In the genomic region with DNA sequence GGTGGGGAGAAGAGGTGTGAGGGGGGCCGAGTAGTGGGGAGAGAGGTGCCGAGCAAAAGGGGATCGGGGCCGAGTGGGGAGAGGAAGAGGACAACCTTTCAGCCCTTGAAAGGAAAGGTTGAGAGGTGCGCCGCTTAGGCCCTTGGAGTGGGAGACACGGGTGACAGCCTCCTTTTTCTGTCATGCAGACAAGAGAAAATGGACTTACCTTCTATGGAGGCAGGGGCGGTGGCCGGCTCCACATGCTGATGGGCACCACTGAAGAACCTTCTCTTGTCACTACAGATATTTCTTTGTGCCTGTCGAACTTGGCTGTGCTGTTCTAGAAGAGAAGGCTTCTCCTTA, we compare ENCODE assay signal across 8 cellular contexts. TPM values are rescaled to one million over a fixed set of nuclear protein-coding genes. Genes with fewer than 3 reads are reported as not detected.
DNase-seq lines count a peak whose midpoint lies in the region; ATAC-seq and TF ChIP-seq lines count a peak whose summit lies in the region.

No MANE protein-coding gene starts in this region.

- H3K9me3 Mint-ChIP-seq in Calu3 (ENCODE audit: low read depth, unreplicated experiment) (no peaks in the 10 kb centered on the region), progenitor cell of endocrine pancreas (ENCODE audit: low read depth) (no peaks in the 10 kb centered on the region)

- H3K4me3 Mint-ChIP-seq in Calu3 (ENCODE audit: low read depth, unreplicated experiment), result peak overlapping the region; percentile 96
- peak overlapping the region; percentile 100 for H3K4me3 Mint-ChIP-seq in progenitor cell of endocrine pancreas (ENCODE audit: low read depth)

- H3K36me3 Mint-ChIP-seq in Calu3 (ENCODE audit: insufficient read depth, unreplicated experiment) (peaks cover 38% of the 10 kb centered on the region), progenitor cell of endocrine pancreas (ENCODE audit: insufficient read depth) (peaks cover 1% of the 10 kb centered on the region)

- ATAC-seq in HG03342 (IDR thresholded peaks at IDR 0.05; ENCODE audit: unreplicated experiment) (peak; percentile 2), HG03045 (IDR thresholded peaks at IDR 0.05; ENCODE audit: unreplicated experiment) (no peak)

- H3K27me3 Mint-ChIP-seq in Calu3 (ENCODE audit: unreplicated experiment) (no peaks in the 10 kb centered on the region), progenitor cell of endocrine pancreas (no peaks in the 10 kb centered on the region)

- H3K27ac Mint-ChIP-seq in Calu3 (ENCODE audit: unreplicated experiment) (peak overlapping the region; percentile 100), progenitor cell of endocrine pancreas (peak overlapping the region; percentile 99)

- CTCF ChIA-PET in Calu3 (lab: Charles Lee), result interaction anchor here (0.6 kb wide), 1 partner anchor 104 kb away, joined by 3 read pairs; no protein-coding TSS in a partner anchor

- DNase-seq in Calu3 (peak; percentile 19), activated T-helper 1 cell treated with Interleukin-2 at 50 U/mL for 16 hours (ENCODE audit: low read depth) (peak; percentile 7), germinal center (ENCODE audit: low spot score) (peak; percentile 39), progenitor cell of endocrine pancreas (ENCODE audit: low spot score, unreplicated experiment) (no peak), islet precursor cell (no peak), NCI-H1930 (lab: John Stamatoyannopoulos, UW) (no peak)

- BruUV-seq in Calu3 (replicated peaks; lab: Mats Ljungman, UMichigan), result no TSS peak

- no peaks in the 10 kb centered on the region for H3K4me1 Mint-ChIP-seq in Calu3 (ENCODE audit: low read depth, unreplicated experiment)
- peaks cover 21% of the 10 kb centered on the region for H3K4me1 Mint-ChIP-seq in progenitor cell of endocrine pancreas (ENCODE audit: low read depth)

- TF ChIP-seq CTCF in Calu3 (IDR thresholded peaks at IDR 0.05; ENCODE audit: unreplicated experiment), result no peak
- TF ChIP-seq CTCF in progenitor cell of endocrine pancreas (IDR thresholded peaks at IDR 0.05; ENCODE audit: unreplicated experiment), result no peak

- intact Hi-C loops in Calu3 (cut with micrococcal nuclease; ENCODE audit: unreplicated experiment), result no loop called here

RNA-seq across cellular contexts. Expression of a gene that starts 0.4 kb away (rescaled TPM):
- total RNA-seq in Calu3 (2022), result 24.8 and 33.3 TPM in 2 replicates
- 30.7 and 33.6 TPM in 2 replicates for total RNA-seq in progenitor cell of endocrine pancreas

RNA-seq across cellular contexts. Expression of a gene that starts 0.6 kb away (rescaled TPM):
- total RNA-seq in Calu3 (2022) (8.9 and 10.0 TPM in 2 replicates), progenitor cell of endocrine pancreas (14.2 and 16.9 TPM in 2 replicates)

Comparison
In these comparisons a context has a peak if more than half of its experiments do, and no peak if none do; other contexts are left out.
1. DNase-seq: peak in Calu3 (single experiment), activated T-helper 1 cell treated with Interleukin-2 at 50 U/mL for 16 hours (single experiment) and germinal center (single experiment); none in progenitor cell of endocrine pancreas (single experiment), islet precursor cell (single experiment) and NCI-H1930 (0 of 2).